In the genomic region with DNA sequence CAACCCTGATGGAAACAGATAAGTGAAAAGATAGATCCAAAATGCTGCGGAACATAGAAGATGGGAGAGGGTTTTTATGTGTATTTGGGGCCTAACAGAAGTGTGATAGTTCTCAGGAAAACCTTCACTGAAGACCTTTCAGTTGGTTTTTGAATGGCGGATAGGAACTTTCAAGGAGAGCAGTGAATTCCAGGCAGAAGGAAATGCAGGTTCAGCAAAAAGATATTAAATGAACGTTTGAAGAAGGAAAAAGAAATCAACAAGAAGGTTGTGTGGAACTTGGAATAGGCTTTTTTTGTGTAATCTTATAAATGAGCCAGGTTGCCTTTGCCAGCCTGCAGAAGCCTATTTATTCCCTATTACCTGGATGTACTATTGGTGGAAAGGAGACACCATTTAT, we compare ENCODE assay signal across 14 cellular contexts. TPM values are rescaled to one million over a fixed set of nuclear protein-coding genes. Genes with fewer than 3 reads are reported as not detected.
A peak's percentile ranks its signal among the peaks of the same experiment; 100 is the strongest.
DNase-seq lines count a peak whose midpoint lies in the region; ATAC-seq, FAIRE-seq and TF ChIP-seq lines count a peak whose summit lies in the region.
"Had no signal": no experiment of that assay in that cellular context is flagged by ENCODE, and none has a peak within 500 bp of the region (broad histone marks: within the 10 kb centered on the region; RNA-seq: fewer than 3 reads in every experiment).

No MANE protein-coding gene starts in this region.

- peaks cover 64% of the 10 kb centered on the region for H3K4me1 Mint-ChIP-seq in CD8-positive, alpha-beta T cell (ENCODE audit: low read depth)
- H3K4me1 Mint-ChIP-seq in HFFc6 (ENCODE audit: low read depth) (peaks cover 38% of the 10 kb centered on the region), astrocyte (ENCODE audit: low read depth, unreplicated experiment) (peaks cover 10% of the 10 kb centered on the region)

- no peak for ATAC-seq in CD8-positive, alpha-beta T cell
- ATAC-seq in HG02884 (IDR thresholded peaks at IDR 0.05; ENCODE audit: unreplicated experiment), result no peak
- ATAC-seq in HG03196 (IDR thresholded peaks at IDR 0.05; ENCODE audit: unreplicated experiment), result no peak
- ATAC-seq: left colon had no signal

- H3K4me1 ChIP-seq in CD8-positive, alpha-beta T cell (ENCODE audit: insufficient read depth, low read length), result peaks cover 33% of the 10 kb centered on the region
- H3K4me1 ChIP-seq in astrocyte (ENCODE audit: insufficient read depth, low read length), result no peaks in the 10 kb centered on the region

- no peak for TF ChIP-seq EP300 in neural cell (conservative IDR thresholded peaks at IDR 0.05; ENCODE audit: poor library complexity, severe bottlenecking)

- no peaks in the 10 kb centered on the region for H3K9me3 ChIP-seq in CD8-positive, alpha-beta T cell (ENCODE audit: low read length)
- H3K9me3 ChIP-seq in astrocyte (ENCODE audit: insufficient read depth, low read depth, low read length), result no peaks in the 10 kb centered on the region
- H3K9me3 ChIP-seq in neural cell (ENCODE audit: low read length), result no peaks in the 10 kb centered on the region
- H3K9me3 ChIP-seq: transverse colon had no signal

- no peak for TF ChIP-seq CTCF in CD8-positive, alpha-beta T cell (IDR thresholded peaks at IDR 0.05)
- TF ChIP-seq CTCF in HFFc6 (IDR thresholded peaks at IDR 0.05), result no peak
- TF ChIP-seq CTCF in astrocyte (IDR thresholded peaks at IDR 0.05; ENCODE audit: insufficient read depth, low read depth, low read length), result no peak
- no peak for TF ChIP-seq CTCF in neural cell (IDR thresholded peaks at IDR 0.05; ENCODE audit: poor library complexity, severe bottlenecking)

- peaks cover 78% of the 10 kb centered on the region for H3K79me2 ChIP-seq in astrocyte (ENCODE audit: insufficient read depth, low read length)
- H3K79me2 ChIP-seq in neural cell (replicated peaks; ENCODE audit: insufficient read depth, low read length), result peaks cover 51% of the 10 kb centered on the region

- no peak for TF ChIP-seq RAD21 in neural cell (conservative IDR thresholded peaks at IDR 0.05)

- DNase-seq in CD8-positive, alpha-beta T cell, result no peak
- DNase-seq in HFFc6 (no peak), astrocyte (ENCODE audit: low read depth) (no peak), Ammon's horn (ENCODE audit: low spot score) (no peak)
- DNase-seq: activated CD8-positive, alpha-beta memory T cell treated with anti-CD3 and anti-CD28 coated beads for 24 hours; activated naive CD4-positive, alpha-beta T cell treated with anti-CD3 and anti-CD28 coated beads, Interleukin-2, amount 50 U/mL, for 16 hours; left colon; NCI-H1092 treated with DMSO at 0.1 percent for 48 hours; SHP77 treated with DMSO at 0.1 percent for 48 hours; stimulated activated CD4-positive, alpha-beta T cell treated with anti-CD3 and anti-CD28 coated beads, Interleukin-2, amount 100 ng/mL, for 48 hours; transverse colon had no signal

- peaks cover 30% of the 10 kb centered on the region for H3K36me3 Mint-ChIP-seq in CD8-positive, alpha-beta T cell
- H3K36me3 Mint-ChIP-seq in HFFc6 (ENCODE audit: low read depth) (peaks cover 8% of the 10 kb centered on the region), astrocyte (ENCODE audit: low read depth, unreplicated experiment) (no peaks in the 10 kb centered on the region)

- H3K4me3 ChIP-seq in CD8-positive, alpha-beta T cell (ENCODE audit: low read depth, low read length), result no peak overlapping the region
- H3K4me3 ChIP-seq in astrocyte (ENCODE audit: insufficient read depth, low read depth, low read length) (no peak overlapping the region), neural cell (ENCODE audit: low read length) (peak overlapping the region; percentile 75)

- H3K36me3 ChIP-seq in CD8-positive, alpha-beta T cell (ENCODE audit: insufficient read depth, low read length), result no peaks in the 10 kb centered on the region
- H3K36me3 ChIP-seq in astrocyte (ENCODE audit: insufficient read depth, low read length) (no peaks in the 10 kb centered on the region), neural cell (ENCODE audit: insufficient read depth, low read length) (peaks cover 5% of the 10 kb centered on the region)
- H3K36me3 ChIP-seq: transverse colon had no signal

- H3K27ac Mint-ChIP-seq in CD8-positive, alpha-beta T cell, result no peak overlapping the region
- H3K27ac Mint-ChIP-seq in HFFc6 (no peak overlapping the region), astrocyte (ENCODE audit: unreplicated experiment) (no peak overlapping the region)

- intact Hi-C loops in CD8-positive, alpha-beta T cell (cut with DNase I, micrococcal nuclease), result loop anchor here (5.0 kb wide), 3 partner anchors 340 to 440 kb away; a partner anchor contains a TSS

- H3K9ac ChIP-seq in astrocyte (ENCODE audit: low read length) (no peak overlapping the region), neural cell (ENCODE audit: low read length) (no peak overlapping the region)

- H2AFZ ChIP-seq in astrocyte (ENCODE audit: low read depth, low read length) (no peak overlapping the region), neural cell (ENCODE audit: low read depth, low read length) (no peak overlapping the region)

- CTCF ChIA-PET in CD8-positive, alpha-beta T cell (lab: Charles Lee), result no interaction called here

- no peaks in the 10 kb centered on the region for H3K9me3 Mint-ChIP-seq in CD8-positive, alpha-beta T cell
- H3K9me3 Mint-ChIP-seq in HFFc6, result no peaks in the 10 kb centered on the region
- no peaks in the 10 kb centered on the region for H3K9me3 Mint-ChIP-seq in astrocyte (ENCODE audit: unreplicated experiment)

- no peak for FAIRE-seq in astrocyte (lab: Jason Lieb, UNC)

- POLR2A ChIA-PET in CD8-positive, alpha-beta T cell (lab: Charles Lee), result interaction anchor here (0.7 kb wide), 1 partner anchor 11 kb away, joined by 3 read pairs; no protein-coding TSS in a partner anchor

- no peak overlapping the region for H3K27ac ChIP-seq in CD8-positive, alpha-beta T cell (ENCODE audit: low read depth, low read length)
- H3K27ac ChIP-seq in astrocyte (ENCODE audit: low read depth, low read length) (no peak overlapping the region), neural cell (ENCODE audit: low read length) (no peak overlapping the region)
- H3K27ac ChIP-seq: transverse colon had no signal

- H4K20me1 ChIP-seq in astrocyte (ENCODE audit: insufficient read depth, low read length) (peaks cover 9% of the 10 kb centered on the region), neural cell (ENCODE audit: insufficient read depth) (no peaks in the 10 kb centered on the region)

- H3K27me3 ChIP-seq in CD8-positive, alpha-beta T cell (ENCODE audit: insufficient read depth, low read length), result no peaks in the 10 kb centered on the region
- H3K27me3 ChIP-seq in astrocyte (ENCODE audit: insufficient read depth, low read length), result no peaks in the 10 kb centered on the region
- no peaks in the 10 kb centered on the region for H3K27me3 ChIP-seq in neural cell (ENCODE audit: insufficient read depth, low read depth, low read length)
- H3K27me3 ChIP-seq: transverse colon had no signal

- no peaks in the 10 kb centered on the region for H3K9me2 ChIP-seq in neural cell (ENCODE audit: insufficient read depth, low read length)

- H3F3A ChIP-seq in neural cell (ENCODE audit: insufficient read depth, low read length, poor library complexity, severe bottlenecking), result no peaks in the 10 kb centered on the region

- no peaks in the 10 kb centered on the region for H3K27me3 Mint-ChIP-seq in CD8-positive, alpha-beta T cell (ENCODE audit: low read depth)
- H3K27me3 Mint-ChIP-seq in HFFc6 (ENCODE audit: insufficient read depth) (peaks cover 2% of the 10 kb centered on the region; the same call in 1 of the 2 replicates), astrocyte (ENCODE audit: low read depth, unreplicated experiment) (no peaks in the 10 kb centered on the region)

- peak overlapping the region; percentile 17 for H3K4me3 Mint-ChIP-seq in CD8-positive, alpha-beta T cell
- H3K4me3 Mint-ChIP-seq in HFFc6 (peak overlapping the region; percentile 95), astrocyte (ENCODE audit: unreplicated experiment) (peak overlapping the region; percentile 63)

- H3K4me2 ChIP-seq in astrocyte (ENCODE audit: low read length) (peak overlapping the region; percentile 87), neural cell (ENCODE audit: low read length) (peak overlapping the region; percentile 67)

TF ChIP-seq in neural cell, 6 proteins besides CTCF, POLR2A, EP300 and RAD21 (continues in another document):
- TF ChIP-seq MXI1 (conservative IDR thresholded peaks at IDR 0.05; ENCODE audit: poor library complexity, severe bottlenecking), result no peak
- TF ChIP-seq, protein P1, sequence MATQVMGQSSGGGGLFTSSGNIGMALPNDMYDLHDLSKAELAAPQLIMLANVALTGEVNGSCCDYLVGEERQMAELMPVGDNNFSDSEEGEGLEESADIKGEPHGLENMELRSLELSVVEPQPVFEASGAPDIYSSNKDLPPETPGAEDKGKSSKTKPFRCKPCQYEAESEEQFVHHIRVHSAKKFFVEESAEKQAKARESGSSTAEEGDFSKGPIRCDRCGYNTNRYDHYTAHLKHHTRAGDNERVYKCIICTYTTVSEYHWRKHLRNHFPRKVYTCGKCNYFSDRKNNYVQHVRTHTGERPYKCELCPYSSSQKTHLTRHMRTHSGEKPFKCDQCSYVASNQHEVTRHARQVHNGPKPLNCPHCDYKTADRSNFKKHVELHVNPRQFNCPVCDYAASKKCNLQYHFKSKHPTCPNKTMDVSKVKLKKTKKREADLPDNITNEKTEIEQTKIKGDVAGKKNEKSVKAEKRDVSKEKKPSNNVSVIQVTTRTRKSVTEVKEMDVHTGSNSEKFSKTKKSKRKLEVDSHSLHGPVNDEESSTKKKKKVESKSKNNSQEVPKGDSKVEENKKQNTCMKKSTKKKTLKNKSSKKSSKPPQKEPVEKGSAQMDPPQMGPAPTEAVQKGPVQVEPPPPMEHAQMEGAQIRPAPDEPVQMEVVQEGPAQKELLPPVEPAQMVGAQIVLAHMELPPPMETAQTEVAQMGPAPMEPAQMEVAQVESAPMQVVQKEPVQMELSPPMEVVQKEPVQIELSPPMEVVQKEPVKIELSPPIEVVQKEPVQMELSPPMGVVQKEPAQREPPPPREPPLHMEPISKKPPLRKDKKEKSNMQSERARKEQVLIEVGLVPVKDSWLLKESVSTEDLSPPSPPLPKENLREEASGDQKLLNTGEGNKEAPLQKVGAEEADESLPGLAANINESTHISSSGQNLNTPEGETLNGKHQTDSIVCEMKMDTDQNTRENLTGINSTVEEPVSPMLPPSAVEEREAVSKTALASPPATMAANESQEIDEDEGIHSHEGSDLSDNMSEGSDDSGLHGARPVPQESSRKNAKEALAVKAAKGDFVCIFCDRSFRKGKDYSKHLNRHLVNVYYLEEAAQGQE (IDR thresholded peaks at IDR 0.05; ENCODE audit: borderline replicate concordance), result no peak
- TF ChIP-seq EZH2 (IDR thresholded peaks at IDR 0.05; ENCODE audit: borderline replicate concordance, insufficient read depth, low read length, poor library complexity, severe bottlenecking), result no peak

RNA-seq across cellular contexts. Expression of a gene that starts 2.1 kb away (rescaled TPM):
- 10 to 100 TPM; 43.4 to 51.1 TPM for total RNA-seq in CD8-positive, alpha-beta T cell
- total RNA-seq in HFFc6 (2021; fragmentation: NEBNext Ultra II Directional; extraction: Animal tissue kit (Norgen Biotek cat#: 25700)), result 10 to 100 TPM; 54.9 to 75.2 (median 61.2) TPM
- total RNA-seq in astrocyte, result 59.7 and 67.7 TPM in 2 replicates
- polyA plus RNA-seq in neural cell, result 133 and 153 TPM in 2 replicates
- polyA minus RNA-seq in neural cell, result 174 and 220 TPM in 2 replicates

RNA-seq across cellular contexts. Expression of a gene that starts 2.3 kb away (rescaled TPM):
- total RNA-seq in CD8-positive, alpha-beta T cell, result 1 to 10 TPM; 1.5 to 1.6 TPM
- total RNA-seq in HFFc6 (2021; fragmentation: NEBNext Ultra II Directional; extraction: Animal tissue kit (Norgen Biotek cat#: 25700)), result 1 to 10 TPM; 5.6 to 8.0 (median 6.1) TPM
- 5.1 and 5.4 TPM in 2 replicates for total RNA-seq in astrocyte
- 17.5 and 23.5 TPM in 2 replicates for polyA plus RNA-seq in neural cell
- 20.2 and 21.9 TPM in 2 replicates for polyA minus RNA-seq in neural cell

Comparison
In these comparisons a context has a peak if more than half of its experiments do, and no peak if none do; other contexts are left out.
1. H3K4me3 Mint-ChIP-seq: peak in every context shown above with its lines; median percentile 95 in HFFc6; 63 in astrocyte; 17 in CD8-positive, alpha-beta T cell.